ENCODE assay signal across 10 cellular contexts in genomic region chr5:96431376-96432244, GRCh38. TPM values are rescaled to one million over a fixed set of nuclear protein-coding genes. Genes with fewer than 3 reads are reported as not detected.
DNase-seq lines count a peak whose midpoint lies in the region; ATAC-seq and TF ChIP-seq lines count a peak whose summit lies in the region.
"Had no signal": no experiment of that assay in that cellular context is flagged by ENCODE, and none has a peak within 500 bp of the region (broad histone marks: within the 10 kb centered on the region; RNA-seq: fewer than 3 reads in every experiment).

No MANE protein-coding gene starts in this region.

- H3K4me3 ChIP-seq in GM08714 (ENCODE audit: low read length) (peak overlapping the region; percentile 34; the same call in 1 of the 2 replicates), mammary epithelial cell (replicated peaks in 1 of 3; ENCODE audit: insufficient read depth in 1 of 3, low read depth in 2 of 3, low read length in 3 of 3) (no peak overlapping the region)

- H2AFZ ChIP-seq in mammary epithelial cell (ENCODE audit: low read depth, low read length), result no peak overlapping the region

- no peak for TF ChIP-seq CTCF in mammary epithelial cell (conservative IDR thresholded peaks at IDR 0.05 in 1 of 2, IDR thresholded peaks at IDR 0.05 in 1 of 2; ENCODE audit: extremely low read depth in 1 of 2, insufficient read depth in 1 of 2, low read depth in 1 of 2, low read length in 2 of 2)

- 6% methylated on average over 23 of the region's 33 CpGs for WGBS in mammary epithelial cell (ENCODE audit: low coverage, missing lambda C conversion rate)

- intact Hi-C loops in mammary epithelial cell (cut with micrococcal nuclease), result loop anchor here (10.0 kb wide), 1 partner anchor 577 kb away; no protein-coding TSS in a partner anchor
- intact Hi-C loops in posterior cingulate gyrus (cut with DNase I), result no loop called here
- intact Hi-C loops in left colon (cut with DNase I, micrococcal nuclease), result no loop called here

- in situ Hi-C loops in mammary epithelial cell (cut with MboI; ENCODE audit: low sequenced_read_pairs in 2 of 2), result no loop called here

- H3K27ac ChIP-seq in mammary epithelial cell (ENCODE audit: insufficient read depth, low read depth, low read length), result no peak overlapping the region
- H3K27ac ChIP-seq: heart left ventricle had no signal

- H3K4me2 ChIP-seq in mammary epithelial cell (ENCODE audit: insufficient read depth, low read depth, low read length), result peak overlapping the region; percentile 13

- DNase-seq in NCI-H146 treated with DMSO at 0.1 percent for 48 hours (lab: John Stamatoyannopoulos, UW; ENCODE audit: unreplicated experiment) (peak; percentile 6), mammary epithelial cell (peak; percentile 32), posterior cingulate gyrus (peak in 7 of 10 donors; percentile 46 to 92 (median 64)), left colon (no peak)
- no peak for DNase-seq in stimulated activated naive CD4-positive, alpha-beta T cell treated with Interleukin-2 at 50 U/mL for 16 hours (lab: John Stamatoyannopoulos, UW)
- DNase-seq: T-helper 9 cell had no signal

- H3K36me3 ChIP-seq in mammary epithelial cell (ENCODE audit: insufficient read depth, low read length), result no peaks in the 10 kb centered on the region
- H3K36me3 ChIP-seq: heart left ventricle had no signal

- H3K9me3 ChIP-seq in mammary epithelial cell (replicated peaks; ENCODE audit: insufficient read depth, low read length), result no peaks in the 10 kb centered on the region
- H3K9me3 ChIP-seq: heart left ventricle had no signal

- no peaks in the 10 kb centered on the region for H4K20me1 ChIP-seq in mammary epithelial cell (ENCODE audit: insufficient read depth, low read length)

- CTCF ChIA-PET in mammary epithelial cell (lab: Charles Lee; ENCODE audit: low non-redundant PET), result no interaction called here

- peaks cover 29% of the 10 kb centered on the region for H3K27me3 ChIP-seq in mammary epithelial cell (ENCODE audit: insufficient read depth, low read length)

- no peak overlapping the region for H3K9ac ChIP-seq in mammary epithelial cell (ENCODE audit: insufficient read depth, low read length)

- peaks cover 3% of the 10 kb centered on the region for H3K4me1 ChIP-seq in mammary epithelial cell (ENCODE audit: insufficient read depth, low read length)

- no TSS peak for BruUV-seq in mammary epithelial cell (replicated peaks; lab: Mats Ljungman, UMichigan)

- ATAC-seq in HG03045 (IDR thresholded peaks at IDR 0.05; ENCODE audit: unreplicated experiment) (no peak), left colon (no peak), GM18861 (IDR thresholded peaks at IDR 0.05; ENCODE audit: unreplicated experiment) (no peak)

- H3K79me2 ChIP-seq in mammary epithelial cell (ENCODE audit: insufficient read depth, low read length), result no peaks in the 10 kb centered on the region

- dilution Hi-C loops in mammary epithelial cell (cut with HindIII; ENCODE audit: low sequenced_read_pairs), result no loop called here

RNA-seq across cellular contexts. Expression of gene PCSK1, which starts 1.4 kb away (rescaled TPM):
- total RNA-seq in mammary epithelial cell, result not detected
- polyA plus RNA-seq in mammary epithelial cell, result not detected
- polyA minus RNA-seq in mammary epithelial cell, result not detected
- total RNA-seq in left colon, result 1 to 10 TPM; 2.2 to 4.1 TPM

Comparison
In these comparisons a context has a peak if more than half of its experiments do, and no peak if none do; other contexts are left out.
1. DNase-seq: peak in NCI-H146 treated with DMSO at 0.1 percent for 48 hours (single experiment), mammary epithelial cell (single experiment) and posterior cingulate gyrus (7 of 10); none in stimulated activated naive CD4-positive, alpha-beta T cell treated with Interleukin-2 at 50 U/mL for 16 hours (single experiment) and left colon (0 of 2).